ENCODE assay signal across 1 cellular context in genomic region chr11:68136866-68137265, GRCh38.
TF ChIP-seq lines count a peak whose summit lies in the region.

No MANE protein-coding gene starts in this region.

TF ChIP-seq in K562, 482 proteins besides CTCF, POLR2A, EP300 and RAD21 (continued from another document):
- TF ChIP-seq TCF7L2 (IDR thresholded peaks at IDR 0.05; ENCODE audit: low read depth, low read length): no peak
- no peak for TF ChIP-seq ZNF592 (IDR thresholded peaks at IDR 0.05)
- no peak for TF ChIP-seq SMARCB1 (IDR thresholded peaks at IDR 0.05; ENCODE audit: insufficient read length, low read depth)
- TF ChIP-seq MYNN (IDR thresholded peaks at IDR 0.05): no peak
- TF ChIP-seq MYNN (CRISPR knock-in tag; IDR thresholded peaks at IDR 0.05): no peak
- no peak for TF ChIP-seq ZFP1 (CRISPR knock-in tag; IDR thresholded peaks at IDR 0.05)
- TF ChIP-seq MLX (CRISPR knock-in tag; conservative IDR thresholded peaks at IDR 0.05): no peak
- no peak for TF ChIP-seq POLR2G (IDR thresholded peaks at IDR 0.05; ENCODE audit: low read depth, low read length)
- TF ChIP-seq HOMEZ (CRISPR knock-in tag; IDR thresholded peaks at IDR 0.05): no peak
- no peak for TF ChIP-seq ZNF696 (CRISPR knock-in tag; conservative IDR thresholded peaks at IDR 0.05)
TF ChIP-seq in K562: peak in this region for 0.
